Comparison of ENCODE assay signal across 22 cellular contexts in the genomic region with DNA sequence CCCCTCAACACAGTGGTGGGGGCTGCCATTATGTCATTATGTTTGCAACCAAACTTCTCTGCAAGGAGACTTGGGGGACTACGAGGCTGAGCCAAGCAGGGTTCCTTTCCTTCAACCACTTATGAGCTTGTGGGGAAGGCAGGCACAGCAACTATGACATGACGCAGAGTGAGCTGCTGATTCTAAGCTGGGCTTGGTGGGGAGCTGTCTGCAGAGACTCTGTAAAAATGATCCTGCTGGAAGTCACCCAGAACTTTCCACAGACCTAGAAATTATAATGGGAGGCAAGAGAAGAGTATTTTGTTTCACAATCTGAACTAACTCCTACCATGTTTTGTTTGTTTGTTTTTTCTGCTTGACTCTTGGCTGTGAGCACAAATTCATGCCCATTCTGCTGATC. TPM values are rescaled to one million over a fixed set of nuclear protein-coding genes. Genes with fewer than 3 reads are reported as not detected.
DNase-seq lines count a peak whose midpoint lies in the region; ATAC-seq and TF ChIP-seq lines count a peak whose summit lies in the region.
"Had no signal": no experiment of that assay in that cellular context is flagged by ENCODE, and none has a peak within 500 bp of the region (broad histone marks: within the 10 kb centered on the region; RNA-seq: fewer than 3 reads in every experiment).

No MANE protein-coding gene starts in this region.

- H3K4me3 ChIP-seq in CD4-positive, CD25-positive, alpha-beta regulatory T cell (ENCODE audit: low read depth, low read length) = no peak overlapping the region
- no peak overlapping the region for H3K4me3 ChIP-seq in mammary epithelial cell (replicated peaks in 1 of 3; ENCODE audit: insufficient read depth in 1 of 3, low read depth in 2 of 3, low read length in 3 of 3)
- H3K4me3 ChIP-seq: ovary, PC-9, SK-N-MC, testis had no signal

- H3K27me3 Mint-ChIP-seq in CD4-positive, CD25-positive, alpha-beta regulatory T cell = no peaks in the 10 kb centered on the region
- H3K27me3 Mint-ChIP-seq in dendritic cell treated with granulocyte-macrophage colony-stimulating factor and Interleukin-4, amounts not matched to agents 40 ng/mL and 50 ng/mL, for 4 days = no peaks in the 10 kb centered on the region
- H3K27me3 Mint-ChIP-seq in natural killer cell treated with Interleukin-12 subunit alpha and Interleukin-12 subunit beta and Interleukin-15 and Interleukin-18, amount 100 ng/mL, for 72 hours = no peaks in the 10 kb centered on the region
- no peaks in the 10 kb centered on the region for H3K27me3 Mint-ChIP-seq in activated T-cell treated with anti-CD3 and anti-CD28 coated beads, Interleukin-2, amount 50 U/mL, for 4 hours (ENCODE audit: low read depth)
- H3K27me3 Mint-ChIP-seq: activated CD4-positive, alpha-beta T cell treated with anti-CD3 and anti-CD28 coated beads, Interleukin-2, amount 10 ng/mL, durations not matched to agents 24 days and 14 days had no signal

- TF ChIP-seq CTCF in mammary epithelial cell (conservative IDR thresholded peaks at IDR 0.05 in 1 of 2, IDR thresholded peaks at IDR 0.05 in 1 of 2; ENCODE audit: extremely low read depth in 1 of 2, insufficient read depth in 1 of 2, low read depth in 1 of 2, low read length in 2 of 2) = no peak

- peaks cover 19% of the 10 kb centered on the region for H3K36me3 ChIP-seq in CD4-positive, CD25-positive, alpha-beta regulatory T cell (ENCODE audit: control insufficient read depth, insufficient read depth, low read length)
- no peaks in the 10 kb centered on the region for H3K36me3 ChIP-seq in mammary epithelial cell (ENCODE audit: insufficient read depth, low read length)
- H3K36me3 ChIP-seq: ovary had no signal

- in situ Hi-C loops in mammary epithelial cell (cut with MboI; ENCODE audit: low sequenced_read_pairs in 2 of 2) = no loop called here

- no peak overlapping the region for H3K27ac ChIP-seq in CD4-positive, CD25-positive, alpha-beta regulatory T cell (ENCODE audit: insufficient read depth, low read length, poor library complexity, severe bottlenecking)
- H3K27ac ChIP-seq in mammary epithelial cell (ENCODE audit: insufficient read depth, low read depth, low read length) = no peak overlapping the region
- H3K27ac ChIP-seq: ovary, PC-9, SK-N-MC, testis had no signal

- H2AFZ ChIP-seq in mammary epithelial cell (ENCODE audit: low read depth, low read length) = no peak overlapping the region
- H2AFZ ChIP-seq: PC-9 had no signal

- dilution Hi-C loops in mammary epithelial cell (cut with HindIII; ENCODE audit: low sequenced_read_pairs) = no loop called here

- no peaks in the 10 kb centered on the region for H3K9me3 Mint-ChIP-seq in CD4-positive, CD25-positive, alpha-beta regulatory T cell
- H3K9me3 Mint-ChIP-seq in dendritic cell treated with granulocyte-macrophage colony-stimulating factor and Interleukin-4, amounts not matched to agents 40 ng/mL and 50 ng/mL, for 4 days = no peaks in the 10 kb centered on the region
- no peaks in the 10 kb centered on the region for H3K9me3 Mint-ChIP-seq in natural killer cell treated with Interleukin-12 subunit alpha and Interleukin-12 subunit beta and Interleukin-15 and Interleukin-18, amount 100 ng/mL, for 72 hours
- no peaks in the 10 kb centered on the region for H3K9me3 Mint-ChIP-seq in activated T-cell treated with anti-CD3 and anti-CD28 coated beads, Interleukin-2, amount 50 U/mL, for 4 hours
- H3K9me3 Mint-ChIP-seq: activated CD4-positive, alpha-beta T cell treated with anti-CD3 and anti-CD28 coated beads, Interleukin-2, amount 10 ng/mL, durations not matched to agents 24 days and 14 days had no signal

- H3K9ac ChIP-seq in mammary epithelial cell (ENCODE audit: insufficient read depth, low read length) = no peak overlapping the region

- H4K20me1 ChIP-seq in mammary epithelial cell (ENCODE audit: insufficient read depth, low read length) = no peaks in the 10 kb centered on the region

- H3K27ac Mint-ChIP-seq in CD4-positive, CD25-positive, alpha-beta regulatory T cell = peak overlapping the region; percentile 63 to 93 (median 74)
- peak overlapping the region; percentile 41 for H3K27ac Mint-ChIP-seq in dendritic cell treated with granulocyte-macrophage colony-stimulating factor and Interleukin-4, amounts not matched to agents 40 ng/mL and 50 ng/mL, for 4 days
- H3K27ac Mint-ChIP-seq in natural killer cell treated with Interleukin-12 subunit alpha and Interleukin-12 subunit beta and Interleukin-15 and Interleukin-18, amount 100 ng/mL, for 72 hours = peak overlapping the region; percentile 34 to 80
- H3K27ac Mint-ChIP-seq: activated CD4-positive, alpha-beta T cell treated with anti-CD3 and anti-CD28 coated beads, Interleukin-2, amount 10 ng/mL, durations not matched to agents 24 days and 14 days had no signal

- H3K79me2 ChIP-seq in mammary epithelial cell (ENCODE audit: insufficient read depth, low read length) = no peaks in the 10 kb centered on the region

- H3K4me3 Mint-ChIP-seq in CD4-positive, CD25-positive, alpha-beta regulatory T cell = peak overlapping the region in 2 of 4 donors; percentile 38 to 51
- no peak overlapping the region for H3K4me3 Mint-ChIP-seq in dendritic cell treated with granulocyte-macrophage colony-stimulating factor and Interleukin-4, amounts not matched to agents 40 ng/mL and 50 ng/mL, for 4 days
- H3K4me3 Mint-ChIP-seq in natural killer cell treated with Interleukin-12 subunit alpha and Interleukin-12 subunit beta and Interleukin-15 and Interleukin-18, amount 100 ng/mL, for 72 hours = peak overlapping the region; percentile 39
- no peak overlapping the region for H3K4me3 Mint-ChIP-seq in activated T-cell treated with anti-CD3 and anti-CD28 coated beads, Interleukin-2, amount 50 U/mL, for 4 hours
- H3K4me3 Mint-ChIP-seq: activated CD4-positive, alpha-beta T cell treated with anti-CD3 and anti-CD28 coated beads, Interleukin-2, amount 10 ng/mL, durations not matched to agents 24 days and 14 days had no signal

- DNase-seq in CD4-positive, CD25-positive, alpha-beta regulatory T cell = no peak
- DNase-seq in NCI-H69 (lab: John Stamatoyannopoulos, UW) (peak; percentile 30), inferior parietal cortex (ENCODE audit: extremely low spot score) (no peak), mammary epithelial cell (no peak), GOT3 (lab: John Stamatoyannopoulos, UW) (no peak)
- DNase-seq in natural killer cell treated with Interleukin-12 subunit alpha and Interleukin-12 subunit beta and Interleukin-15 and Interleukin-18, amount 100 ng/mL, for 72 hours (ENCODE audit: low spot score) = no peak
- DNase-seq in activated T-cell treated with anti-CD3 and anti-CD28 coated beads, Interleukin-2, amount 50 U/mL, for 4 hours = no peak
- DNase-seq: activated CD4-positive, alpha-beta T cell treated with anti-CD3 and anti-CD28 coated beads, Interleukin-2, amount 10 ng/mL, durations not matched to agents 24 days and 14 days; activated T-cell treated with anti-CD3 and anti-CD28 coated beads for 4 hours; AML-193; central memory CD4-positive, alpha-beta T cell; DMS 273 treated with DMSO at 0.1 percent for 48 hours; foreskin melanocyte; GDM1; NCI-H748 treated with DMSO at 0.1 percent for 48 hours; ovary; PC-9; stimulated activated CD4-positive, alpha-beta T cell treated with anti-CD3 and anti-CD28 coated beads, Interleukin-4, amount 100 ng/mL, for 1 hour; testis had no signal

- no peak for ATAC-seq in CD4-positive, CD25-positive, alpha-beta regulatory T cell (ENCODE audit: low read depth in 2 of 2)
- no peak for ATAC-seq in natural killer cell treated with Interleukin-12 subunit alpha and Interleukin-12 subunit beta and Interleukin-15 and Interleukin-18, amount 100 ng/mL, for 72 hours
- ATAC-seq in activated T-cell treated with anti-CD3 and anti-CD28 coated beads, Interleukin-2, amount 50 U/mL, for 4 hours = no peak
- ATAC-seq: left lobe of liver had no signal

- peaks cover 18% of the 10 kb centered on the region for H3K36me3 Mint-ChIP-seq in CD4-positive, CD25-positive, alpha-beta regulatory T cell
- H3K36me3 Mint-ChIP-seq in dendritic cell treated with granulocyte-macrophage colony-stimulating factor and Interleukin-4, amounts not matched to agents 40 ng/mL and 50 ng/mL, for 4 days (ENCODE audit: low read depth) = peaks cover 73% of the 10 kb centered on the region
- peaks cover 7% of the 10 kb centered on the region for H3K36me3 Mint-ChIP-seq in natural killer cell treated with Interleukin-12 subunit alpha and Interleukin-12 subunit beta and Interleukin-15 and Interleukin-18, amount 100 ng/mL, for 72 hours
- H3K36me3 Mint-ChIP-seq in activated T-cell treated with anti-CD3 and anti-CD28 coated beads, Interleukin-2, amount 50 U/mL, for 4 hours (ENCODE audit: insufficient read depth) = peaks cover 4% of the 10 kb centered on the region

- peaks cover 20 to 92% (median 64%) of the 10 kb centered on the region in 4 donors for H3K4me1 Mint-ChIP-seq in CD4-positive, CD25-positive, alpha-beta regulatory T cell
- peaks cover 77% of the 10 kb centered on the region for H3K4me1 Mint-ChIP-seq in dendritic cell treated with granulocyte-macrophage colony-stimulating factor and Interleukin-4, amounts not matched to agents 40 ng/mL and 50 ng/mL, for 4 days (ENCODE audit: low read depth)
- H3K4me1 Mint-ChIP-seq in natural killer cell treated with Interleukin-12 subunit alpha and Interleukin-12 subunit beta and Interleukin-15 and Interleukin-18, amount 100 ng/mL, for 72 hours (ENCODE audit: low read depth in 2 of 2) = peaks cover 68 to 78% of the 10 kb centered on the region in 2 donors
- H3K4me1 Mint-ChIP-seq in activated T-cell treated with anti-CD3 and anti-CD28 coated beads, Interleukin-2, amount 50 U/mL, for 4 hours (ENCODE audit: low read depth) = peaks cover 70% of the 10 kb centered on the region

- no peak overlapping the region for H3K4me2 ChIP-seq in mammary epithelial cell (ENCODE audit: insufficient read depth, low read depth, low read length)
- H3K4me2 ChIP-seq: PC-9 had no signal

- H3K9me3 ChIP-seq in CD4-positive, CD25-positive, alpha-beta regulatory T cell (ENCODE audit: control insufficient read depth in 2 of 2, low read length in 2 of 2) = no peaks in the 10 kb centered on the region
- H3K9me3 ChIP-seq in mammary epithelial cell (replicated peaks; ENCODE audit: insufficient read depth, low read length) = no peaks in the 10 kb centered on the region
- H3K9me3 ChIP-seq: ovary, testis had no signal

- WGBS in mammary epithelial cell (ENCODE audit: low coverage, missing lambda C conversion rate) = 74% methylated on average over 2 of the region's 2 CpGs

- intact Hi-C loops in dendritic cell treated with granulocyte-macrophage colony-stimulating factor and Interleukin-4, amounts not matched to agents 40 ng/mL and 50 ng/mL, for 4 days (cut with micrococcal nuclease) = no loop called here
- intact Hi-C loops in mammary epithelial cell (cut with micrococcal nuclease) = no loop called here

- BruUV-seq in mammary epithelial cell (replicated peaks; lab: Mats Ljungman, UMichigan) = no TSS peak

- no peaks in the 10 kb centered on the region for H3K27me3 ChIP-seq in CD4-positive, CD25-positive, alpha-beta regulatory T cell (ENCODE audit: control insufficient read depth, insufficient read depth, low read length)
- no peaks in the 10 kb centered on the region for H3K27me3 ChIP-seq in mammary epithelial cell (ENCODE audit: insufficient read depth, low read length)
- H3K27me3 ChIP-seq: ovary, testis had no signal

- H3K4me1 ChIP-seq in CD4-positive, CD25-positive, alpha-beta regulatory T cell (ENCODE audit: control insufficient read depth, insufficient read depth, low read length, poor library complexity, severe bottlenecking) = peaks cover 53% of the 10 kb centered on the region
- H3K4me1 ChIP-seq in mammary epithelial cell (ENCODE audit: insufficient read depth, low read length) = no peaks in the 10 kb centered on the region
- H3K4me1 ChIP-seq: testis had no signal

- CTCF ChIA-PET in mammary epithelial cell (lab: Charles Lee; ENCODE audit: low non-redundant PET) = no interaction called here

RNA-seq across cellular contexts. Expression of a gene that starts 55.6 kb away (rescaled TPM):
- total RNA-seq in CD4-positive, CD25-positive, alpha-beta regulatory T cell = 278 TPM
- 10 to 100 TPM; 56.9 to 79.8 (median 69.0) TPM for polyA plus RNA-seq in CD4-positive, CD25-positive, alpha-beta regulatory T cell
- 100 to 1,000 TPM; 136 to 155 TPM for total RNA-seq in natural killer cell treated with Interleukin-12 subunit alpha and Interleukin-12 subunit beta and Interleukin-15 and Interleukin-18, amount 100 ng/mL, for 72 hours
- 10 to 100 TPM; 57.7 to 80.4 TPM for total RNA-seq in mammary epithelial cell
- 27.5 TPM for polyA plus RNA-seq in mammary epithelial cell
- 144 TPM for polyA minus RNA-seq in mammary epithelial cell
- total RNA-seq in activated T-cell treated with anti-CD3 and anti-CD28 coated beads, Interleukin-2, amount 50 U/mL, for 4 hours = 10 to 100 TPM; 31.2 to 35.5 (median 31.7) TPM
